39 cellular contexts compared by ENCODE assay signal in the genomic region with DNA sequence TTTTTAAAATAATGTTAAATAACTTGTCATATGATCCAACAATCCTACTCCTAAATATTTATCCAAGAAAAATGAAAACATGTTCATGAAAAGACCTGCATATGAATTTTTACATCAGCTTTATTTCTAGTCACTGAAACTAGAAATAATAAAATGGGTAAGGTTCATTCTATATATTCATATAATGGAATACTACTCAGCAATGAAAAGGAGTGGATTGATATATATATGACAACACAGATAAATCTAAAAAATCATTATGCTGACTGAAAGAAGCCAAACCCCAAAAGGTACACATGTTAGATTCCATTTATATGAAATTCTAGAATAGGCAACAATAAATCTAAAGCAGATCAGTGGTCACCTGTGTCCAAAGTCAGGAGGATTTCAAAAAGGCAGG.
"Had no signal": no experiment of that assay in that cellular context is flagged by ENCODE, and none has a peak within 500 bp of the region (broad histone marks: within the 10 kb centered on the region; RNA-seq: fewer than 3 reads in every experiment).

No MANE protein-coding gene starts in this region.

- H3K27me3 ChIP-seq: adrenal gland, ascending aorta, body of pancreas, brain microvascular endothelial cell, breast epithelium, cardiac muscle cell had no signal

- H3K4me3 Mint-ChIP-seq: activated naive CD4-positive, alpha-beta T cell treated with anti-CD3 and anti-CD28 coated beads for 36 hours; activated naive CD4-positive, alpha-beta T cell treated with anti-CD3 and anti-CD28 coated beads, Interleukin-2, amount 10 ng/mL, durations not matched to agents 7 days and 5 days; activated naive CD4-positive, alpha-beta T cell treated with anti-CD3 and anti-CD28 coated beads, Interleukin-2, amount 50 U/mL, for 24 hours; activated naive CD8-positive, alpha-beta T cell; activated naive CD8-positive, alpha-beta T cell treated with anti-CD3 and anti-CD28 coated beads for 36 hours; activated naive CD8-positive, alpha-beta T cell treated with anti-CD3 and anti-CD28 coated beads, Interleukin-2, amount 10 ng/mL, durations not matched to agents 7 days and 5 days; activated T-cell treated with anti-CD3 and anti-CD28 coated beads, Interleukin-2, amount 50 U/mL, for 24 hours; activated T-cell treated with anti-CD3 and anti-CD28 coated beads, Interleukin-2, amount 50 U/mL, for 4 hours; activated T-cell treated with anti-CD3 and anti-CD28 coated beads, Interleukin-2, amount 50 U/mL, for 72 hours; activated T-helper 1 cell treated with anti-CD3 and anti-CD28 coated beads, Interleukin-12 subunit alpha, Interleukin-12 subunit beta, Interleukin-2, Interleukin-4 antibody, amounts not matched to agents 30 ng/mL and 10 ng/mL and 1 ng/mL, durations not matched to agents 14 hours and 24 hours and 36 hours; activated T-helper 17 cell treated with anti-CD3 and anti-CD28 coated beads, Interleukin-2, amount 50 U/mL, for 72 hours; brain; central memory CD8-positive, alpha-beta T cell had no signal

- H3K4me3 ChIP-seq: adrenal gland, ascending aorta, body of pancreas, breast epithelium, cardiac muscle cell had no signal

- H3K9me3 ChIP-seq: adrenal gland, body of pancreas had no signal

- H3K36me3 Mint-ChIP-seq: activated naive CD4-positive, alpha-beta T cell treated with anti-CD3 and anti-CD28 coated beads, Interleukin-2, amount 10 ng/mL, durations not matched to agents 7 days and 5 days; activated naive CD4-positive, alpha-beta T cell treated with anti-CD3 and anti-CD28 coated beads, Interleukin-2, amount 50 U/mL, for 24 hours; activated naive CD4-positive, alpha-beta T cell treated with anti-CD3 and anti-CD28 coated beads, Interleukin-2, amount 50 U/mL, for 72 hours; activated naive CD8-positive, alpha-beta T cell treated with anti-CD3 and anti-CD28 coated beads for 36 hours; activated naive CD8-positive, alpha-beta T cell treated with anti-CD3 and anti-CD28 coated beads, Interleukin-2, amount 10 ng/mL, durations not matched to agents 7 days and 5 days; brain had no signal

- H3K27ac Mint-ChIP-seq: activated naive CD4-positive, alpha-beta T cell treated with anti-CD3 and anti-CD28 coated beads for 36 hours; activated naive CD4-positive, alpha-beta T cell treated with anti-CD3 and anti-CD28 coated beads, Interleukin-2, amount 10 ng/mL, durations not matched to agents 7 days and 5 days; activated naive CD4-positive, alpha-beta T cell treated with anti-CD3 and anti-CD28 coated beads, Interleukin-2, amount 50 U/mL, for 24 hours; activated naive CD4-positive, alpha-beta T cell treated with anti-CD3 and anti-CD28 coated beads, Interleukin-2, amount 50 U/mL, for 72 hours; activated naive CD8-positive, alpha-beta T cell; activated naive CD8-positive, alpha-beta T cell treated with anti-CD3 and anti-CD28 coated beads for 36 hours; activated naive CD8-positive, alpha-beta T cell treated with anti-CD3 and anti-CD28 coated beads, Interleukin-2, amount 10 ng/mL, durations not matched to agents 7 days and 5 days; activated T-cell treated with anti-CD3 and anti-CD28 coated beads, Interleukin-2, amount 50 U/mL, for 24 hours; activated T-cell treated with anti-CD3 and anti-CD28 coated beads, Interleukin-2, amount 50 U/mL, for 72 hours; activated T-helper 1 cell treated with anti-CD3 and anti-CD28 coated beads, Interleukin-12 subunit alpha, Interleukin-12 subunit beta, Interleukin-2, Interleukin-4 antibody, amounts not matched to agents 30 ng/mL and 10 ng/mL and 1 ng/mL, durations not matched to agents 14 hours and 24 hours and 36 hours; activated T-helper 17 cell treated with anti-CD3 and anti-CD28 coated beads, Interleukin-2, amount 50 U/mL, for 72 hours; activated T-helper 2 cell treated with anti-CD3 and anti-CD28 coated beads, Interferon-gamma antibody, Interleukin-2, Interleukin-4, amounts not matched to agents 10 μg/mL and 5 μg/mL and 100 μg/mL, durations not matched to agents 14 hours and 24 hours and 36 hours; brain had no signal

- H3K4me1 ChIP-seq: adrenal gland, ascending aorta, body of pancreas, breast epithelium had no signal

- H3K9me3 Mint-ChIP-seq: activated naive CD4-positive, alpha-beta T cell treated with anti-CD3 and anti-CD28 coated beads, Interleukin-2, amount 10 ng/mL, durations not matched to agents 7 days and 5 days; activated naive CD4-positive, alpha-beta T cell treated with anti-CD3 and anti-CD28 coated beads, Interleukin-2, amount 50 U/mL, for 72 hours; activated naive CD8-positive, alpha-beta T cell treated with anti-CD3 and anti-CD28 coated beads for 36 hours; activated T-helper 17 cell treated with anti-CD3 and anti-CD28 coated beads, Interleukin-2, amount 50 U/mL, for 72 hours; activated T-helper 2 cell treated with anti-CD3 and anti-CD28 coated beads, Interferon-gamma antibody, Interleukin-2, Interleukin-4, amounts not matched to agents 10 μg/mL and 5 μg/mL and 100 μg/mL, durations not matched to agents 14 hours and 24 hours and 36 hours; central memory CD8-positive, alpha-beta T cell had no signal

- DNase-seq: activated effector memory CD4-positive, alpha-beta T cell treated with anti-CD3 and anti-CD28 coated beads, Interleukin-2, amount 50 U/mL, for 16 hours; activated effector memory CD4-positive, alpha-beta T cell treated with Interleukin-2 at 50 U/mL for 16 hours; activated gamma-delta T cell; activated gamma-delta T cell treated with Interleukin-2 at 50 U/mL for 16 hours; activated naive CD4-positive, alpha-beta T cell; activated naive CD4-positive, alpha-beta T cell treated with anti-CD3 and anti-CD28 coated beads for 36 hours; activated naive CD4-positive, alpha-beta T cell treated with anti-CD3 and anti-CD28 coated beads, Interleukin-2, amount 10 ng/mL, durations not matched to agents 7 days and 5 days; activated naive CD4-positive, alpha-beta T cell treated with anti-CD3 and anti-CD28 coated beads, Interleukin-2, amount 50 U/mL, for 16 hours; activated naive CD4-positive, alpha-beta T cell treated with Interleukin-2 at 50 U/mL for 16 hours; activated naive CD8-positive, alpha-beta T cell treated with anti-CD3 and anti-CD28 coated beads for 36 hours; activated naive CD8-positive, alpha-beta T cell treated with anti-CD3 and anti-CD28 coated beads, Interleukin-2, amount 10 ng/mL, durations not matched to agents 7 days and 5 days; activated T-cell treated with anti-CD3 and anti-CD28 coated beads, Interleukin-2, amount 50 U/mL, for 1 hour; activated T-cell treated with anti-CD3 and anti-CD28 coated beads, Interleukin-2, amount 50 U/mL, for 24 hours; activated T-cell treated with anti-CD3 and anti-CD28 coated beads, Interleukin-2, amount 50 U/mL, for 4 hours; activated T-cell treated with anti-CD3 and anti-CD28 coated beads, Interleukin-2, amount 50 U/mL, for 48 hours; activated T-cell treated with anti-CD3 and anti-CD28 coated beads, Interleukin-2, amount 50 U/mL, for 72 hours; adrenal gland; amniotic stem cell; amygdala; anterior cingulate cortex; aorta; body of pancreas; brain microvascular endothelial cell; caudate nucleus; central memory CD4-positive, alpha-beta T cell; cerebellar nuclear complex had no signal

- H3K36me3 ChIP-seq: adrenal gland, ascending aorta, brain microvascular endothelial cell, breast epithelium, cardiac muscle cell had no signal

- FAIRE-seq: astrocyte, bronchial epithelial cell had no signal

- H3K4me1 Mint-ChIP-seq: activated naive CD4-positive, alpha-beta T cell treated with anti-CD3 and anti-CD28 coated beads, Interleukin-2, amount 10 ng/mL, durations not matched to agents 7 days and 5 days; activated naive CD4-positive, alpha-beta T cell treated with anti-CD3 and anti-CD28 coated beads, Interleukin-2, amount 50 U/mL, for 24 hours; activated naive CD8-positive, alpha-beta T cell treated with anti-CD3 and anti-CD28 coated beads for 36 hours; activated naive CD8-positive, alpha-beta T cell treated with anti-CD3 and anti-CD28 coated beads, Interleukin-2, amount 10 ng/mL, durations not matched to agents 7 days and 5 days; activated T-helper 17 cell treated with anti-CD3 and anti-CD28 coated beads, Interleukin-2, amount 50 U/mL, for 72 hours; central memory CD8-positive, alpha-beta T cell had no signal

- H3K27ac ChIP-seq: adrenal gland, ascending aorta, body of pancreas, brain microvascular endothelial cell, breast epithelium, cardiac muscle cell had no signal

- ATAC-seq: activated naive CD4-positive, alpha-beta T cell treated with anti-CD3 and anti-CD28 coated beads, Interleukin-2, amount 50 U/mL, for 72 hours; activated T-cell treated with anti-CD3 and anti-CD28 coated beads, Interleukin-2, amount 50 U/mL, for 4 hours; activated T-cell treated with anti-CD3 and anti-CD28 coated beads, Interleukin-2, amount 50 U/mL, for 72 hours; activated T-helper 17 cell treated with anti-CD3 and anti-CD28 coated beads, Interleukin-2, amount 50 U/mL, for 72 hours; body of pancreas had no signal
